In genomic region chr3:47824541-47825473, GRCh38 we compare ENCODE assay signal across 1 cellular context.
TF ChIP-seq lines count a peak whose summit lies in the region.

No MANE protein-coding gene starts in this region.

TF ChIP-seq in HepG2, 621 proteins besides CTCF, POLR2A, EP300 and RAD21 (continued from another document and continues in another):
- TF ChIP-seq E2F2 (CRISPR knock-in tag; IDR thresholded peaks at IDR 0.05; ENCODE audit: borderline replicate concordance) (peak; percentile 79; the same call in 1 of the 2 replicates), FLYWCH1 (CRISPR knock-in tag; IDR thresholded peaks at IDR 0.05) (0 out of 2 replicates have a peak, but pooled peaks have one; percentile 45), DMTF1 (CRISPR knock-in tag; IDR thresholded peaks at IDR 0.05) (no peak), SAFB2 (CRISPR knock-in tag; IDR thresholded peaks at IDR 0.05; ENCODE audit: borderline replicate concordance, low read depth) (peak; percentile 78; the same call in 1 of the 2 replicates), KDM6A (CRISPR knock-in tag; IDR thresholded peaks at IDR 0.05; ENCODE audit: low read depth) (no peak), ETV6 (CRISPR knock-in tag; conservative IDR thresholded peaks at IDR 0.05) (0 out of 2 replicates have a peak, but pooled peaks have one; percentile 20), ZNF274 (CRISPR knock-in tag; IDR thresholded peaks at IDR 0.05) (peak; percentile 76), ETS1 (CRISPR knock-in tag; IDR thresholded peaks at IDR 0.05) (no peak), CENPT (CRISPR knock-in tag; IDR thresholded peaks at IDR 0.05; ENCODE audit: low read depth) (no peak), PHF8 (CRISPR knock-in tag; IDR thresholded peaks at IDR 0.05) (peak; percentile 97), ZSCAN5A (CRISPR knock-in tag; IDR thresholded peaks at IDR 0.05; ENCODE audit: borderline replicate concordance) (peak; percentile 82; the same call in 1 of the 2 replicates), NKX3-1 (CRISPR knock-in tag; IDR thresholded peaks at IDR 0.05) (peak; percentile 40; the same call in 1 of the 2 replicates), ZNF296 (CRISPR knock-in tag; conservative IDR thresholded peaks at IDR 0.05) (no peak), RFX3 (CRISPR knock-in tag; IDR thresholded peaks at IDR 0.05) (no peak), RBM22 (optimal IDR thresholded peaks at IDR 0.05; ENCODE audit: low read length) (no peak), GTF2F1 (IDR thresholded peaks at IDR 0.05; ENCODE audit: low read length) (no peak), ZNF616 (CRISPR knock-in tag; IDR thresholded peaks at IDR 0.05; ENCODE audit: low read depth) (no peak), MXD4 (CRISPR knock-in tag; IDR thresholded peaks at IDR 0.05) (peak; percentile 82), PHF5A (CRISPR knock-in tag; IDR thresholded peaks at IDR 0.05; ENCODE audit: low read depth, unreplicated experiment) (peak; percentile 28), CHD2 (IDR thresholded peaks at IDR 0.05; ENCODE audit: low read depth, low read length) (0 out of 2 replicates have a peak, but pooled peaks have one; percentile 12), MXD1 (CRISPR knock-in tag; IDR thresholded peaks at IDR 0.05) (peak; percentile 91), ZNF407 (CRISPR knock-in tag; IDR thresholded peaks at IDR 0.05; ENCODE audit: not compliant biosample characterization) (peak; percentile 56), NR2F2 (IDR thresholded peaks at IDR 0.05; ENCODE audit: borderline replicate concordance, low read depth) (peak; percentile 68; the same call in 1 of the 2 replicates), ZNF180 (CRISPR knock-in tag; IDR thresholded peaks at IDR 0.05; ENCODE audit: borderline replicate concordance, low read depth) (no peak), KLF12 (CRISPR knock-in tag; IDR thresholded peaks at IDR 0.05; ENCODE audit: borderline replicate concordance) (peak; percentile 81; the same call in 1 of the 2 replicates), ZNF318 (CRISPR knock-in tag; IDR thresholded peaks at IDR 0.05) (peak; percentile 46; the same call in 1 of the 2 replicates)
